9 cellular contexts compared by ENCODE assay signal in genomic region chr14:73463411-73463810, GRCh38. TPM values are rescaled to one million over a fixed set of nuclear protein-coding genes. Genes with fewer than 3 reads are reported as not detected.
DNase-seq lines count a peak whose midpoint lies in the region; ATAC-seq, FAIRE-seq and TF ChIP-seq lines count a peak whose summit lies in the region.
"Had no signal": no experiment of that assay in that cellular context is flagged by ENCODE, and none has a peak within 500 bp of the region (broad histone marks: within the 10 kb centered on the region; RNA-seq: fewer than 3 reads in every experiment).

No MANE protein-coding gene starts in this region.

- peak overlapping the region; percentile 82 for H3K4me2 ChIP-seq in A549

- intact Hi-C loops in left ventricle myocardium inferior (cut with micrococcal nuclease) = no loop called here

- TF ChIP-seq CTCF in A549 (IDR thresholded peaks at IDR 0.05) (no peak), left ventricle myocardium inferior (IDR thresholded peaks at IDR 0.05; ENCODE audit: borderline replicate concordance) (no peak)

- H3K9me3 Mint-ChIP-seq in activated naive CD8-positive, alpha-beta T cell (ENCODE audit: low read depth) = no peaks in the 10 kb centered on the region

- H3K4me3 Mint-ChIP-seq in activated naive CD8-positive, alpha-beta T cell = no peak overlapping the region

- ATAC-seq in A549 (no peak), HG02642 (IDR thresholded peaks at IDR 0.05; ENCODE audit: poor library complexity, unreplicated experiment) (no peak), GM19467 (IDR thresholded peaks at IDR 0.05; ENCODE audit: unreplicated experiment) (no peak)

- no peaks in the 10 kb centered on the region for H3K36me3 ChIP-seq in left ventricle myocardium inferior

- TF ChIP-seq EP300 in A549 (IDR thresholded peaks at IDR 0.05) = no peak

- H3K27ac ChIP-seq in A549 (peak overlapping the region in 1 of 2 experiments; percentile 84; a peak in 3 of 6 replicates), left ventricle myocardium inferior (replicated peaks) (peak overlapping the region; percentile 85)

- in situ Hi-C loops in ACHN (cut with HindIII; ENCODE audit: low pct_ligation_motif_present, low pct_unique_long_range_greater_than_20kb, low sequenced_read_pairs) = loop anchor here (25.0 kb wide), 2 partner anchors 176 to 301 kb away; no protein-coding TSS in a partner anchor

- TF ChIP-seq RAD21 in A549 (conservative IDR thresholded peaks at IDR 0.05 in 1 of 2, IDR thresholded peaks at IDR 0.05 in 1 of 2) = no peak

- no peaks in the 10 kb centered on the region for H3K9me3 ChIP-seq in A549
- H3K9me3 ChIP-seq in left ventricle myocardium inferior (replicated peaks) = no peaks in the 10 kb centered on the region

- CTCF ChIA-PET in A549 (lab: Yijun Ruan, JAX) = interaction anchor here (0.7 to 8.2 kb wide), 8 partner anchors 8 to 290 kb away, joined by 3 to 104 read pairs (median 4); no protein-coding TSS in a partner anchor

- H3K4me1 ChIP-seq in A549 = peaks cover 71% of the 10 kb centered on the region
- H3K4me1 ChIP-seq in left ventricle myocardium inferior = peaks cover 70% of the 10 kb centered on the region

- H3K27me3 Mint-ChIP-seq in activated naive CD8-positive, alpha-beta T cell = no peaks in the 10 kb centered on the region

- H3K27ac Mint-ChIP-seq in activated naive CD8-positive, alpha-beta T cell = peak overlapping the region; percentile 54

- peaks cover 57% of the 10 kb centered on the region for H3K4me1 Mint-ChIP-seq in activated naive CD8-positive, alpha-beta T cell (ENCODE audit: low read depth)

- WGBS in A549 (ENCODE audit: missing lambda C conversion rate) = 44% methylated on average over 5 of the region's 5 CpGs

- H3K4me3 ChIP-seq in A549 (no peak overlapping the region), left ventricle myocardium inferior (peak overlapping the region; percentile 3)

- no peaks in the 10 kb centered on the region for H3K27me3 ChIP-seq in left ventricle myocardium inferior (ENCODE audit: low read depth)

- POLR2A ChIA-PET in A549 (lab: Yijun Ruan, JAX) = no interaction called here

- DNase-seq in A549 (ENCODE audit: low read depth in 1 of 2, low spot score in 1 of 2) (peak in 1 of 2 experiments; percentile 52), HTR-8/SVneo (ENCODE audit: insufficient read length, low spot score) (peak; percentile 81), left ventricle myocardium inferior (no peak), ACHN (no peak)
- peak; percentile 22 to 53 for DNase-seq in stimulated activated CD8-positive, alpha-beta memory T cell treated with anti-CD3 and anti-CD28 coated beads, Interleukin-15, amount 100 ng/mL, for 48 hours (ENCODE audit: low read depth in 2 of 2)

- no peak for FAIRE-seq in A549 (lab: Jason Lieb, UNC)
- peak; percentile 93 for FAIRE-seq in HTR-8/SVneo (lab: Jason Lieb, UNC)
- FAIRE-seq: GM18507 had no signal

- no peak for TF ChIP-seq POLR2A in A549 (IDR thresholded peaks at IDR 0.05; ENCODE audit: low read length)

- H3K36me3 Mint-ChIP-seq in activated naive CD8-positive, alpha-beta T cell = no peaks in the 10 kb centered on the region

TF ChIP-seq in A549, 52 proteins besides CTCF, POLR2A, EP300 and RAD21:
- TF ChIP-seq FOSL2 (IDR thresholded peaks at IDR 0.05) (no peak), FOSL2 (CRISPR knock-in tag; IDR thresholded peaks at IDR 0.05) (0 out of 2 replicates have a peak, but pooled peaks have one; percentile 8), HES2 (IDR thresholded peaks at IDR 0.05) (0 out of 2 replicates have a peak, but pooled peaks have one; percentile 35), CEBPB (IDR thresholded peaks at IDR 0.05) (peak; percentile 54 to 76; a peak in 3 of 4 replicates), CBX2 (IDR thresholded peaks at IDR 0.05; ENCODE audit: borderline replicate concordance, low read depth) (no peak)

RNA-seq across cellular contexts. Expression of gene NUMB, which starts 5.1 kb away (rescaled TPM):
- polyA plus RNA-seq in A549 (2011; rRNA removed) (134 and 151 TPM in 2 replicates), A549 (2017; fragmentation: RNase III; extraction: RNeasy Plus Mini Kit Qiagen cat#74134 plus additional on column Dnase treatment) (34.6 to 41.2 TPM (median 40.8 TPM) in 3 replicates)
- polyA plus RNA-seq in A549 (2012; cell fraction: cytosol; rRNA removed) = 53.2 and 62.9 TPM in 2 replicates
- 91.2 and 105 TPM in 2 replicates for polyA plus RNA-seq in A549 (2012; cell fraction: nucleus; rRNA removed)
- polyA minus RNA-seq in A549 (2011; rRNA and poly(A)+ RNA removed) = 164 and 177 TPM in 2 replicates
- 32.1 TPM for total RNA-seq in left ventricle myocardium inferior

RNA-seq across cellular contexts. Expression of gene RIOX1, which starts 27.3 kb away (rescaled TPM):
- polyA plus RNA-seq in A549 (2011; rRNA removed) = 11.4 and 11.9 TPM in 2 replicates
- 16.2 and 22.3 TPM in 2 replicates for polyA plus RNA-seq in A549 (2012; cell fraction: cytosol; rRNA removed)
- polyA plus RNA-seq in A549 (2012; cell fraction: nucleus; rRNA removed) = 18.7 and 24.0 TPM in 2 replicates
- polyA plus RNA-seq in A549 (2017; fragmentation: RNase III; extraction: RNeasy Plus Mini Kit Qiagen cat#74134 plus additional on column Dnase treatment) = 16.5 to 17.5 TPM (median 17.1 TPM) in 3 replicates
- 20.1 and 21.5 TPM in 2 replicates for polyA minus RNA-seq in A549 (2011; rRNA and poly(A)+ RNA removed)
- 8.1 TPM for total RNA-seq in left ventricle myocardium inferior

Comparison
In these comparisons a context has a peak if more than half of its experiments do, and no peak if none do; other contexts are left out.
1. DNase-seq: peak in HTR-8/SVneo (single experiment) and stimulated activated CD8-positive, alpha-beta memory T cell treated with anti-CD3 and anti-CD28 coated beads, Interleukin-15, amount 100 ng/mL, for 48 hours (2 of 2); none in left ventricle myocardium inferior (single experiment) and ACHN (single experiment).